Comparison of ENCODE assay signal across 16 cellular contexts in genomic region chr9:92036411-92036746, GRCh38.
"Had no signal": no experiment of that assay in that cellular context is flagged by ENCODE, and none has a peak within 500 bp of the region (broad histone marks: within the 10 kb centered on the region; RNA-seq: fewer than 3 reads in every experiment).

No MANE protein-coding gene starts in this region.

- H3K9me3 Mint-ChIP-seq: activated CD8-positive, alpha-beta T cell treated with anti-CD3 and anti-CD28 coated beads for 36 hours; activated naive CD4-positive, alpha-beta T cell treated with anti-CD3 and anti-CD28 coated beads, Interleukin-2, amount 50 U/mL, for 72 hours; neural crest cell; stimulated activated memory B cell treated with anti-CD40 and anti-IgM and Interleukin-4, amounts not matched to agents 10 μg/mL and 1 μg/mL and 100 μg/mL, for 72 hours had no signal

- H3K4me3 Mint-ChIP-seq: activated CD8-positive, alpha-beta T cell treated with anti-CD3 and anti-CD28 coated beads for 36 hours; neural crest cell; stimulated activated memory B cell treated with anti-CD40 and anti-IgM and Interleukin-4, amounts not matched to agents 10 μg/mL and 1 μg/mL and 100 μg/mL, for 72 hours; T-helper 17 cell had no signal

- DNase-seq: activated CD4-positive, alpha-beta T cell treated with anti-CD3 and anti-CD28 coated beads for 4 hours; activated CD8-positive, alpha-beta T cell treated with anti-CD3 and anti-CD28 coated beads for 36 hours; activated gamma-delta T cell; activated T-cell treated with anti-CD3 and anti-CD28 coated beads, Interleukin-2, amount 50 U/mL, for 48 hours; amniotic stem cell; caudate nucleus; islet precursor cell; mesendoderm; stimulated activated CD4-positive, alpha-beta T cell treated with anti-CD3 and anti-CD28 coated beads, Interleukin-2, amount 100 ng/mL, for 48 hours; T-helper 17 cell had no signal

- H3K4me3 ChIP-seq: coronary artery, tibial nerve had no signal

- FAIRE-seq: frontal cortex had no signal

- H3K27me3 Mint-ChIP-seq: activated CD8-positive, alpha-beta T cell treated with anti-CD3 and anti-CD28 coated beads for 36 hours; stimulated activated memory B cell treated with anti-CD40 and anti-IgM and Interleukin-4, amounts not matched to agents 10 μg/mL and 1 μg/mL and 100 μg/mL, for 72 hours; T-helper 17 cell had no signal

- H3K27me3 ChIP-seq: tibial nerve had no signal

- H3K27ac Mint-ChIP-seq: activated CD8-positive, alpha-beta T cell treated with anti-CD3 and anti-CD28 coated beads for 36 hours; activated naive CD4-positive, alpha-beta T cell treated with anti-CD3 and anti-CD28 coated beads, Interleukin-2, amount 50 U/mL, for 72 hours; stimulated activated memory B cell treated with anti-CD40 and anti-IgM and Interleukin-4, amounts not matched to agents 10 μg/mL and 1 μg/mL and 100 μg/mL, for 72 hours; T-helper 17 cell had no signal

- H3K4me1 ChIP-seq: tibial nerve had no signal

- H3K4me1 Mint-ChIP-seq: stimulated activated memory B cell treated with anti-CD40 and anti-IgM and Interleukin-4, amounts not matched to agents 10 μg/mL and 1 μg/mL and 100 μg/mL, for 72 hours had no signal

- ATAC-seq: activated CD8-positive, alpha-beta T cell treated with anti-CD3 and anti-CD28 coated beads for 36 hours; activated naive CD4-positive, alpha-beta T cell treated with anti-CD3 and anti-CD28 coated beads, Interleukin-2, amount 50 U/mL, for 72 hours; stimulated activated memory B cell treated with anti-CD40 and anti-IgM and Interleukin-4, amounts not matched to agents 10 μg/mL and 1 μg/mL and 100 μg/mL, for 72 hours; T-helper 17 cell had no signal
